ENCODE assay signal across 17 cellular contexts in the genomic region with DNA sequence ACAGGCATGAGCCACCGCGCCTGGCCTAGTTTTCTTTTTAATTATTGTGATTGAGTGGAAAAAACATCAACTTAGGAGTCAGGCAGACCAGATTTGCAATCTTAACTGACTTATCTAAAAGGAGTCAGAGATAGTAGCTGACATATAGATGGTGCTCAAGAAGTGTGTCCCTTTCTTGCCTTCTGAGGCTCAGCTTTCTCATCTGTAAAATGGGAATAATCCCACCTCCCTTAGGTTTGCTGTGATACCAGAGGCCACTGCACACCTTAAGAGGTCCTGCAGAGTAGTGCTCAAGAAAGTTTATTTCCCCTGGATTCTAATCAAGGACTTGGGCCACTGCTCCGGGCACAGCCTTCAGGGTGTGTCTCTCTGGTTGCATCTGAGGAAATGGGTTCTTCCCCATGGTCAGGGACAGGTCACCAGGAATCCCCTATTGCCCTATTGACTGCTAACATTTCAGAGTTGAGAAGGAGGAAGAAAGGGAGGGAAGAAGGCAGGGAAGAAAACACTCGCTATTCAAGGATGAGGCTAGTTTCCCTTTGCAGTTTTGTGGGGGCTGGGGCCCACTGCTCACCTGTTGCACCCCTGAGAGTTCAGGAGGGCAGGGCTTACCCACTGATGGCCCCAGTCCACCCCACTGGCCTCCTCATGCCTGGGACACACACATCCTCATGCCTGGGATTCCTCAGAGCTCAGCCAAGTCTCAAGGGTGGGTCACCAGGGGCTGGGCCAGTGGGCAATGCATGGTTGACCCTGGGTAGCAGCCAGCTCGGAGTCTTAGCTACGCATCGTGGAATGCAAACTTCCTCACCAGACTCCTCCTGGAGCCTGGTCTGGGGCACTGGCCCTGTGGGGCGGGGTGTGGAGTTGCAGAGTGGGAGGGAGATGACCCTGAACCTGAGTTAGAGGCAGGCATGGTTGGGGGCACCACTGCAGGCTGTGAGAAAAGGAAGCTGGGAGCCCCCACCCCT. TPM values are rescaled to one million over a fixed set of nuclear protein-coding genes. Genes with fewer than 3 reads are reported as not detected.
DNase-seq lines count a peak whose midpoint lies in the region; ATAC-seq, FAIRE-seq and TF ChIP-seq lines count a peak whose summit lies in the region.
"Had no signal": no experiment of that assay in that cellular context is flagged by ENCODE, and none has a peak within 500 bp of the region (broad histone marks: within the 10 kb centered on the region; RNA-seq: fewer than 3 reads in every experiment).

No MANE protein-coding gene starts in this region.

- H3K9me3 Mint-ChIP-seq in MCF 10A (ENCODE audit: unreplicated experiment), result no peaks in the 10 kb centered on the region
- H3K9me3 Mint-ChIP-seq: central memory CD8-positive, alpha-beta T cell; naive thymus-derived CD4-positive, alpha-beta T cell had no signal

- H3K4me3 Mint-ChIP-seq in MCF 10A (ENCODE audit: unreplicated experiment), result no peak overlapping the region
- H3K4me3 Mint-ChIP-seq: central memory CD8-positive, alpha-beta T cell; naive thymus-derived CD4-positive, alpha-beta T cell had no signal

- 89% methylated on average over 8 of the region's 8 CpGs for WGBS in mammary epithelial cell (ENCODE audit: low coverage, missing lambda C conversion rate)
- 53% methylated on average over 8 of the region's 8 CpGs for WGBS in K562 (ENCODE audit: insufficient coverage, low coverage, missing lambda C conversion rate)
- WGBS in lung, 2 donors, result 67 to 84% methylated on average over 8 of the region's 8 CpGs

- no peaks in the 10 kb centered on the region for H3K9me1 ChIP-seq in K562 (ENCODE audit: control insufficient read depth, insufficient read depth, low read length)

- no peak overlapping the region for H2AFZ ChIP-seq in mammary epithelial cell (ENCODE audit: low read depth, low read length)
- H2AFZ ChIP-seq in K562 (ENCODE audit: low read depth, low read length), result no peak overlapping the region

- peaks cover 15% of the 10 kb centered on the region for H3K36me3 Mint-ChIP-seq in MCF 10A (ENCODE audit: insufficient read depth, unreplicated experiment)
- H3K36me3 Mint-ChIP-seq: naive thymus-derived CD4-positive, alpha-beta T cell had no signal

- TF ChIP-seq POLR2A in K562 (conservative IDR thresholded peaks at IDR 0.05), result no peak
- no peak for TF ChIP-seq POLR2A in vagina (IDR thresholded peaks at IDR 0.05)

- no peak overlapping the region for H3K27ac ChIP-seq in mammary epithelial cell (ENCODE audit: insufficient read depth, low read depth, low read length)
- H3K27ac ChIP-seq in K562 (ENCODE audit: extremely low read depth, low read depth, low read length), result no peak overlapping the region
- H3K27ac ChIP-seq in lung (ENCODE audit: low read depth in 1 of 2, low read length in 1 of 2), result peak overlapping the region in 1 of 2 donors; percentile 18
- H3K27ac ChIP-seq in vagina, result peak overlapping the region; percentile 79
- H3K27ac ChIP-seq: thoracic aorta had no signal

- peaks cover 31% of the 10 kb centered on the region for H3K4me1 Mint-ChIP-seq in MCF 10A (ENCODE audit: insufficient read depth, unreplicated experiment)
- H3K4me1 Mint-ChIP-seq: central memory CD8-positive, alpha-beta T cell had no signal

- no peaks in the 10 kb centered on the region for H3K27me3 ChIP-seq in mammary epithelial cell (ENCODE audit: insufficient read depth, low read length)
- peaks cover 1 to 7% of the 10 kb centered on the region in 2 experiments; a peak in 2 of 5 replicates for H3K27me3 ChIP-seq in K562 (ENCODE audit: control insufficient read depth in 2 of 2, insufficient read depth in 2 of 2, low read length in 2 of 2)
- H3K27me3 ChIP-seq in lung (ENCODE audit: control insufficient read depth, insufficient read depth), result no peaks in the 10 kb centered on the region
- no peaks in the 10 kb centered on the region for H3K27me3 ChIP-seq in vagina

- H3K36me3 ChIP-seq in mammary epithelial cell (ENCODE audit: insufficient read depth, low read length) (peaks cover 6% of the 10 kb centered on the region), K562 (ENCODE audit: control insufficient read depth, insufficient read depth, low read length) (no peaks in the 10 kb centered on the region), lung (ENCODE audit: control insufficient read depth in 2 of 2, insufficient read depth in 2 of 2, low read length in 2 of 2) (peaks cover 0 to 1% of the 10 kb centered on the region in 2 donors), vagina (no peaks in the 10 kb centered on the region)
- H3K36me3 ChIP-seq: thoracic aorta had no signal

- no peak overlapping the region for H3K4me3 ChIP-seq in mammary epithelial cell (replicated peaks in 1 of 3; ENCODE audit: insufficient read depth in 1 of 3, low read depth in 2 of 3, low read length in 3 of 3)
- no peak overlapping the region for H3K4me3 ChIP-seq in K562
- no peak overlapping the region for H3K4me3 ChIP-seq in lung
- no peak overlapping the region for H3K4me3 ChIP-seq in vagina
- H3K4me3 ChIP-seq: thoracic aorta had no signal

- no peak for FAIRE-seq in K562 (lab: Jason Lieb, UNC)
- FAIRE-seq: A204.1 had no signal

- H3K9me3 ChIP-seq in mammary epithelial cell (replicated peaks; ENCODE audit: insufficient read depth, low read length), result no peaks in the 10 kb centered on the region
- no peaks in the 10 kb centered on the region for H3K9me3 ChIP-seq in K562 (replicated peaks; ENCODE audit: control insufficient read depth, insufficient read depth, low read depth, low read length)
- H3K9me3 ChIP-seq in lung (ENCODE audit: control insufficient read depth in 2 of 2, insufficient read depth in 1 of 2, low read length in 1 of 2), result no peaks in the 10 kb centered on the region
- no peaks in the 10 kb centered on the region for H3K9me3 ChIP-seq in vagina
- H3K9me3 ChIP-seq: thoracic aorta had no signal

- POLR2A ChIA-PET in MCF 10A (lab: Yijun Ruan, JAX), result interaction anchor here (0.7 to 2.8 kb wide), 5 partner anchors 18 to 73 kb away, joined by 3 to 15 read pairs (median 5); partner anchors contain the start of gene C6orf132
- POLR2A ChIA-PET in K562 (lab: Yijun Ruan, JAX), result interaction anchor here (0.6 to 4.2 kb wide), 7 partner anchors 8 to 588 kb away, joined by 3 to 21 read pairs (median 4); no protein-coding TSS in a partner anchor

- no peaks in the 10 kb centered on the region for H3K27me3 Mint-ChIP-seq in MCF 10A (ENCODE audit: insufficient read depth, unreplicated experiment)

- BruUV-seq in MCF 10A (replicated peaks; lab: Mats Ljungman, UMichigan) (no TSS peak), mammary epithelial cell (replicated peaks; lab: Mats Ljungman, UMichigan) (no TSS peak), K562 (replicated peaks; lab: Mats Ljungman, UMichigan) (no TSS peak)

- TF ChIP-seq CTCF in MCF 10A (IDR thresholded peaks at IDR 0.05; ENCODE audit: unreplicated experiment) (no peak), mammary epithelial cell (conservative IDR thresholded peaks at IDR 0.05 in 1 of 2, IDR thresholded peaks at IDR 0.05 in 1 of 2; ENCODE audit: extremely low read depth in 1 of 2, insufficient read depth in 1 of 2, low read depth in 1 of 2, low read length in 2 of 2) (no peak), K562 (IDR thresholded peaks at IDR 0.05 in 2 of 3, conservative IDR thresholded peaks at IDR 0.05 in 1 of 3; ENCODE audit: insufficient read depth in 2 of 3, low read depth in 1 of 3, low read length in 3 of 3) (no peak), lung (IDR thresholded peaks at IDR 0.05; ENCODE audit: control extremely low read depth, extremely low read depth) (no peak), vagina (IDR thresholded peaks at IDR 0.05) (no peak)

- H3K9ac ChIP-seq in mammary epithelial cell (ENCODE audit: insufficient read depth, low read length) (no peak overlapping the region), K562 (ENCODE audit: insufficient read depth in 1 of 2, low read depth in 2 of 2, low read length in 2 of 2) (peak overlapping the region in 1 of 2 experiments; percentile 59; a peak in 2 of 4 replicates)

- H3K4me1 ChIP-seq in mammary epithelial cell (ENCODE audit: insufficient read depth, low read length) (peaks cover 48% of the 10 kb centered on the region), K562 (replicated peaks in 1 of 2; ENCODE audit: control insufficient read depth in 2 of 2, insufficient read depth in 2 of 2, low read length in 2 of 2) (peaks cover 2 to 21% of the 10 kb centered on the region in 2 experiments; a peak in 4 of 5 replicates), lung (ENCODE audit: control insufficient read depth in 2 of 2, insufficient read depth in 2 of 2, low read length in 2 of 2) (peaks cover 0 to 15% of the 10 kb centered on the region in 2 donors), vagina (peaks cover 50% of the 10 kb centered on the region)

- no peak for TF ChIP-seq EP300 in K562 (IDR thresholded peaks at IDR 0.05; ENCODE audit: low read length)

- DNase-seq in MCF 10A (ENCODE audit: unreplicated experiment) (no peak), mammary epithelial cell (no peak), K562 (ENCODE audit: extremely low read depth in 1 of 4, low spot score in 3 of 4) (no peak), lung (ENCODE audit: low spot score) (peak; percentile 54), vagina (ENCODE audit: extremely low spot score in 2 of 2) (no peak), NAMALWA (ENCODE audit: low spot score) (no peak)
- DNase-seq: DMS 273 treated with DMSO at 0.1 percent for 48 hours; erythroblast; naive thymus-derived CD4-positive, alpha-beta T cell; NCI-H345; right cardiac atrium; T-helper 2 cell had no signal

- H3K79me2 ChIP-seq in mammary epithelial cell (ENCODE audit: insufficient read depth, low read length), result peaks cover 24% of the 10 kb centered on the region
- H3K79me2 ChIP-seq in K562 (ENCODE audit: control insufficient read depth, insufficient read depth, low read length), result no peaks in the 10 kb centered on the region

- H4K20me1 ChIP-seq in mammary epithelial cell (ENCODE audit: insufficient read depth, low read length) (no peaks in the 10 kb centered on the region), K562 (replicated peaks; ENCODE audit: control insufficient read depth, insufficient read depth, low read length) (no peaks in the 10 kb centered on the region; the same call in 1 of the 2 replicates)

- ATAC-seq in K562, result no peak
- ATAC-seq in lung (ENCODE audit: insufficient read depth, low FRiP score), result peak; percentile 10
- no peak for ATAC-seq in GM18517 (IDR thresholded peaks at IDR 0.05; ENCODE audit: unreplicated experiment)
- no peak for ATAC-seq in GM19395 (IDR thresholded peaks at IDR 0.05; ENCODE audit: unreplicated experiment)
- ATAC-seq: naive thymus-derived CD4-positive, alpha-beta T cell; right cardiac atrium had no signal

- H3K4me2 ChIP-seq in mammary epithelial cell (ENCODE audit: insufficient read depth, low read depth, low read length) (no peak overlapping the region), K562 (ENCODE audit: insufficient read depth, low read length) (no peak overlapping the region)

- in situ Hi-C loops in mammary epithelial cell (cut with MboI; ENCODE audit: low sequenced_read_pairs in 2 of 2), result no loop called here
- in situ Hi-C loops in K562 (cut with MboI), result no loop called here

- intact Hi-C loops in MCF 10A (cut with micrococcal nuclease), result no loop called here
- intact Hi-C loops in mammary epithelial cell (cut with micrococcal nuclease), result no loop called here
- intact Hi-C loops in K562 (cut with micrococcal nuclease), result no loop called here
- intact Hi-C loops in vagina (cut with DNase I), result no loop called here

- dilution Hi-C loops in mammary epithelial cell (cut with HindIII; ENCODE audit: low sequenced_read_pairs), result no loop called here

- CTCF ChIA-PET in MCF 10A (lab: Yijun Ruan, JAX), result interaction anchor here (0.5 to 1.3 kb wide), 3 partner anchors 18 to 47 kb away, joined by 3 to 5 read pairs (median 3); no protein-coding TSS in a partner anchor
- CTCF ChIA-PET in mammary epithelial cell (lab: Charles Lee; ENCODE audit: low non-redundant PET), result no interaction called here
- CTCF ChIA-PET in K562 (lab: Yijun Ruan, JAX; ENCODE audit: low intra/inter-chr PET ratio), result no interaction called here

- peak overlapping the region; percentile 89 for H3K27ac Mint-ChIP-seq in MCF 10A (ENCODE audit: low read depth, unreplicated experiment)

- no peak for TF ChIP-seq RAD21 in K562 (CRISPR knock-in tag; conservative IDR thresholded peaks at IDR 0.05 in 1 of 2, IDR thresholded peaks at IDR 0.05 in 1 of 2)

RNA-seq across cellular contexts. Expression of gene C6orf132, which starts 21.2 kb away (rescaled TPM):
- total RNA-seq in MCF 10A (2022) (19.5 and 31.9 TPM in 2 replicates), mammary epithelial cell (10 to 100 TPM; 10.3 to 42.4 TPM), K562 (2014; rRNA removed) (0.14 and 0.20 TPM in 2 replicates), K562 (2014; rRNA removed; fragmentation: Illumina TruSeq; extraction: Trizol) (0.16 and 0.18 TPM in 2 replicates), K562 (2015; rRNA removed; fragmentation: Illumina TruSeq; extraction: Trizol) (0.08 and 0.11 TPM in 2 replicates), K562 (2021) (0.22 and 0.35 TPM in 2 replicates), lung (10 to 100 TPM in 1 of 2 donors, 1 to 10 TPM in 1; 5.9 to 33.1 TPM), vagina (78.6 TPM)
- polyA plus RNA-seq in mammary epithelial cell (9.5 TPM), K562 (2011; rRNA removed) (0.20 and 0.21 TPM in 2 replicates), K562 (2014; fragmentation: Illumina TruSeq; extraction: Trizol) (0.10 TPM in 2 replicates), K562 (2014; fragmentation: Nextera tagmentation; extraction: Ambion mirVana) (under 1 TPM; 0.06 to 0.08 TPM), K562 (2014; rRNA removed) (0.16 and 0.26 TPM in 2 replicates), lung (10 to 100 TPM; 11.3 to 26.1 TPM)
- polyA minus RNA-seq in mammary epithelial cell, result 27.8 TPM
- total RNA-seq in K562 (2011; cell fraction: chromatin; rRNA removed; ENCODE audit: low replicate concordance), result 1.0 and 1.2 TPM in 2 replicates
- 0.53 and 1.0 TPM in 2 replicates for total RNA-seq in K562 (2011; cell fraction: nucleolus; rRNA removed)
- total RNA-seq in K562 (2011; cell fraction: nucleoplasm; rRNA removed), result 1.0 and 2.0 TPM in 2 replicates
- 0.16 and 0.25 TPM in 2 replicates for polyA plus RNA-seq in K562 (2011; cell fraction: cytosol; rRNA removed)
- 0.20 and 0.33 TPM in 2 replicates for polyA plus RNA-seq in K562 (2011; cell fraction: nucleus; rRNA removed)
- 0.21 and 0.35 TPM in 2 replicates for polyA plus RNA-seq in K562 (2012)
- polyA minus RNA-seq in K562 (2011; rRNA and poly(A)+ RNA removed), result 0.51 and 0.67 TPM in 2 replicates
- 0.19 TPM in 1 of 2 replicates, not detected in the other for polyA minus RNA-seq in K562 (2011; cell fraction: cytosol; rRNA and poly(A)+ RNA removed)
- polyA minus RNA-seq in K562 (2011; cell fraction: nucleus; rRNA and poly(A)+ RNA removed), result 0.40 and 0.44 TPM in 2 replicates
- polyA plus RNA-seq: naive thymus-derived CD4-positive, alpha-beta T cell had no signal

RNA-seq across cellular contexts. Expression of gene GUCA1A, which starts 52.0 kb away (rescaled TPM):
- total RNA-seq in MCF 10A (2022) (not detected in 2 replicates), mammary epithelial cell (not detected), K562 (2014; rRNA removed) (not detected in 2 replicates), K562 (2014; rRNA removed; fragmentation: Illumina TruSeq; extraction: Trizol) (not detected in 2 replicates), K562 (2015; rRNA removed; fragmentation: Illumina TruSeq; extraction: Trizol) (not detected in 2 replicates), K562 (2021) (not detected in 2 replicates), lung (not detected), vagina (not detected)
- polyA plus RNA-seq in mammary epithelial cell (not detected), K562 (2011; rRNA removed) (not detected in 2 replicates), K562 (2014; fragmentation: Illumina TruSeq; extraction: Trizol) (not detected in 2 replicates), K562 (2014; fragmentation: Nextera tagmentation; extraction: Ambion mirVana) (not detected), K562 (2014; rRNA removed) (not detected in 2 replicates), lung (under 1 TPM; 0.02 to 0.04 TPM)
- not detected for polyA minus RNA-seq in mammary epithelial cell
- not detected in 2 replicates for total RNA-seq in K562 (2011; cell fraction: chromatin; rRNA removed; ENCODE audit: low replicate concordance)
- total RNA-seq in K562 (2011; cell fraction: nucleolus; rRNA removed), result not detected in 2 replicates
- not detected in 2 replicates for total RNA-seq in K562 (2011; cell fraction: nucleoplasm; rRNA removed)
- not detected in 2 replicates for polyA plus RNA-seq in K562 (2011; cell fraction: cytosol; rRNA removed)
- not detected in 2 replicates for polyA plus RNA-seq in K562 (2011; cell fraction: nucleus; rRNA removed)
- not detected in 2 replicates for polyA plus RNA-seq in K562 (2012)
- polyA minus RNA-seq in K562 (2011; rRNA and poly(A)+ RNA removed), result not detected in 2 replicates
- polyA minus RNA-seq in K562 (2011; cell fraction: cytosol; rRNA and poly(A)+ RNA removed), result not detected in 2 replicates
- not detected in 2 replicates for polyA minus RNA-seq in K562 (2011; cell fraction: nucleus; rRNA and poly(A)+ RNA removed)
- total RNA-seq: naive thymus-derived CD4-positive, alpha-beta T cell; right cardiac atrium; thoracic aorta had no signal
- polyA plus RNA-seq: naive thymus-derived CD4-positive, alpha-beta T cell; right cardiac atrium had no signal
